Comparison of ENCODE assay signal across 35 cellular contexts in the genomic region with DNA sequence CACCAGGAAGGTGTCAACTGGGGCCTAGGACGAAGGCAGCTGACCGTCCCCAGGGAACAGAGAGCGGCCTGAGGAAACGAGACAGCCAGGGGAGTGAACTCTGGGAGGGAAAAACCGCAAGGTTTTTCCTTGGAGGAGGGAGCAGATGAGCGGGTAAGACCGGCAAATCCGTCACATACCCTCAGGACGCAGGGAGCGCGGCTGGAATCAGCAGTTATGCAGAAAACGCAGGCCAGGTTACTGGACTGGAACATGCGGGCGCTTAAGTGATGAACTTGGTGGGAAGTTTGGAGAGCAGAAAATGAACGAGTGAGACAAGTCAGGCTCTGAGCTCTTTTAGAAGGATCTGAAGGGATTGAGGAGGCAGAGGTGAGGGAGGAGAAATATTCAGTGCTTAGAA.
"Had no signal": no experiment of that assay in that cellular context is flagged by ENCODE, and none has a peak within 500 bp of the region (broad histone marks: within the 10 kb centered on the region; RNA-seq: fewer than 3 reads in every experiment).

No MANE protein-coding gene starts in this region.

- H3K27ac ChIP-seq: ascending aorta, cardiac muscle cell, VCaP had no signal

- ATAC-seq: activated CD8-positive, alpha-beta T cell treated with anti-CD3 and anti-CD28 coated beads for 36 hours; activated naive CD8-positive, alpha-beta T cell treated with anti-CD3 and anti-CD28 coated beads, Interleukin-2, amount 50 U/mL, for 24 hours had no signal

- H3K4me3 ChIP-seq: ascending aorta, cardiac muscle cell had no signal

- H3K9me3 ChIP-seq: ascending aorta had no signal

- H3K36me3 ChIP-seq: ascending aorta, cardiac muscle cell had no signal

- H3K4me1 ChIP-seq: ascending aorta had no signal

- H3K27me3 ChIP-seq: ascending aorta had no signal

- H3K36me3 Mint-ChIP-seq: activated CD4-positive, alpha-beta memory T cell treated with anti-CD3 and anti-CD28 coated beads for 36 hours; activated naive CD8-positive, alpha-beta T cell; activated naive CD8-positive, alpha-beta T cell treated with anti-CD3 and anti-CD28 coated beads, Interleukin-2, amount 10 ng/mL, durations not matched to agents 7 days and 5 days; brain had no signal

- H3K9me3 Mint-ChIP-seq: activated B cell treated with CpG ODN at 0.5 μM for 24 hours; activated CD4-positive, alpha-beta memory T cell treated with anti-CD3 and anti-CD28 coated beads for 36 hours; activated CD4-positive, alpha-beta T cell treated with anti-CD3 and anti-CD28 coated beads, Interleukin-2, amount 10 ng/mL, durations not matched to agents 24 days and 14 days; activated CD8-positive, alpha-beta T cell treated with anti-CD3 and anti-CD28 coated beads for 36 hours; activated naive CD8-positive, alpha-beta T cell treated with anti-CD3 and anti-CD28 coated beads, Interleukin-2, amount 10 ng/mL, durations not matched to agents 7 days and 5 days; activated naive CD8-positive, alpha-beta T cell treated with anti-CD3 and anti-CD28 coated beads, Interleukin-2, amount 50 U/mL, for 24 hours; activated T-cell treated with anti-CD3 and anti-CD28 coated beads, Interleukin-2, amount 50 U/mL, for 24 hours; activated T-helper 2 cell treated with anti-CD3 and anti-CD28 coated beads, Interferon-gamma antibody, Interleukin-2, Interleukin-4, amounts not matched to agents 10 μg/mL and 5 μg/mL and 100 μg/mL, durations not matched to agents 14 hours and 24 hours and 36 hours; central memory CD8-positive, alpha-beta T cell; T-helper 1 cell treated with Interleukin-12 subunit alpha and Interleukin-12 subunit beta and Interleukin-4 antibody, amounts not matched to agents 30 μg/mL and 1 μg/mL, for 36 hours; T-helper 2 cell treated with Interferon-gamma antibody and Interleukin-4, amounts not matched to agents 5 μg/mL and 100 μg/mL, for 36 hours had no signal

- H3K4me3 Mint-ChIP-seq: activated B cell treated with CpG ODN at 0.5 μM for 24 hours; activated CD4-positive, alpha-beta memory T cell treated with anti-CD3 and anti-CD28 coated beads for 36 hours; activated CD4-positive, alpha-beta T cell treated with anti-CD3 and anti-CD28 coated beads, Interleukin-2, amount 10 ng/mL, durations not matched to agents 24 days and 14 days; activated CD8-positive, alpha-beta T cell treated with anti-CD3 and anti-CD28 coated beads for 36 hours; activated naive CD8-positive, alpha-beta T cell; activated naive CD8-positive, alpha-beta T cell treated with anti-CD3 and anti-CD28 coated beads, Interleukin-2, amount 10 ng/mL, durations not matched to agents 7 days and 5 days; activated naive CD8-positive, alpha-beta T cell treated with anti-CD3 and anti-CD28 coated beads, Interleukin-2, amount 50 U/mL, for 24 hours; activated T-cell treated with anti-CD3 and anti-CD28 coated beads, Interleukin-2, amount 50 U/mL, for 24 hours; brain; central memory CD8-positive, alpha-beta T cell; T-helper 1 cell treated with Interleukin-12 subunit alpha and Interleukin-12 subunit beta and Interleukin-4 antibody, amounts not matched to agents 30 μg/mL and 1 μg/mL, for 36 hours; T-helper 2 cell treated with Interferon-gamma antibody and Interleukin-4, amounts not matched to agents 5 μg/mL and 100 μg/mL, for 36 hours had no signal

- H3K4me1 Mint-ChIP-seq: activated B cell treated with CpG ODN at 0.5 μM for 24 hours; activated CD4-positive, alpha-beta T cell treated with anti-CD3 and anti-CD28 coated beads, Interleukin-2, amount 10 ng/mL, durations not matched to agents 24 days and 14 days; activated naive CD8-positive, alpha-beta T cell treated with anti-CD3 and anti-CD28 coated beads, Interleukin-2, amount 10 ng/mL, durations not matched to agents 7 days and 5 days; activated naive CD8-positive, alpha-beta T cell treated with anti-CD3 and anti-CD28 coated beads, Interleukin-2, amount 50 U/mL, for 24 hours; central memory CD8-positive, alpha-beta T cell had no signal

- DNase-seq: activated B cell treated with CpG ODN at 0.5 μM for 24 hours; activated CD4-positive, alpha-beta memory T cell treated with anti-CD3 and anti-CD28 coated beads for 36 hours; activated CD4-positive, alpha-beta T cell treated with anti-CD3 and anti-CD28 coated beads for 4 hours; activated CD4-positive, alpha-beta T cell treated with anti-CD3 and anti-CD28 coated beads, Interleukin-2, amount 10 ng/mL, durations not matched to agents 24 days and 14 days; activated CD4-positive, alpha-beta T cell treated with anti-CD3 and anti-CD28 coated beads, Interleukin-2, amount 50 U/mL, for 1 hour; activated CD4-positive, alpha-beta T cell treated with anti-CD3 and anti-CD28 coated beads, Interleukin-2, amount 50 U/mL, for 4 hours; activated CD4-positive, CD25-positive, alpha-beta regulatory T cell treated with anti-CD3 and anti-CD28 coated beads, Interleukin-2, amount 50 U/mL, for 72 hours; activated CD8-positive, alpha-beta memory T cell treated with anti-CD3 and anti-CD28 coated beads, Interleukin-2, amount 50 U/mL, for 4 hours; activated CD8-positive, alpha-beta T cell treated with anti-CD3 and anti-CD28 coated beads for 36 hours; activated effector memory CD4-positive, alpha-beta T cell treated with Interleukin-2 at 50 U/mL for 16 hours; activated gamma-delta T cell; activated naive CD4-positive, alpha-beta T cell treated with anti-CD3 and anti-CD28 coated beads, Interleukin-2, amount 50 U/mL, for 16 hours; activated naive CD4-positive, alpha-beta T cell treated with Interleukin-2 at 50 U/mL for 16 hours; activated naive CD8-positive, alpha-beta T cell treated with anti-CD3 and anti-CD28 coated beads, Interleukin-2, amount 10 ng/mL, durations not matched to agents 7 days and 5 days; activated naive CD8-positive, alpha-beta T cell treated with anti-CD3 and anti-CD28 coated beads, Interleukin-2, amount 50 U/mL, for 24 hours; activated T-cell treated with anti-CD3 and anti-CD28 coated beads, Interleukin-2, amount 50 U/mL, for 24 hours; activated T-cell treated with anti-CD3 and anti-CD28 coated beads, Interleukin-2, amount 50 U/mL, for 48 hours; amygdala; anterior cingulate cortex; caudate nucleus; cerebellar nuclear complex; T-helper 1 cell; T-helper 2 cell; T-helper 9 cell had no signal

- FAIRE-seq: bronchial epithelial cell, TTC549 had no signal

- H3K27ac Mint-ChIP-seq: activated B cell treated with CpG ODN at 0.5 μM for 24 hours; activated CD4-positive, alpha-beta memory T cell treated with anti-CD3 and anti-CD28 coated beads for 36 hours; activated CD4-positive, alpha-beta T cell treated with anti-CD3 and anti-CD28 coated beads, Interleukin-2, amount 10 ng/mL, durations not matched to agents 24 days and 14 days; activated CD8-positive, alpha-beta T cell treated with anti-CD3 and anti-CD28 coated beads for 36 hours; activated naive CD8-positive, alpha-beta T cell; activated naive CD8-positive, alpha-beta T cell treated with anti-CD3 and anti-CD28 coated beads, Interleukin-2, amount 10 ng/mL, durations not matched to agents 7 days and 5 days; activated naive CD8-positive, alpha-beta T cell treated with anti-CD3 and anti-CD28 coated beads, Interleukin-2, amount 50 U/mL, for 24 hours; activated T-cell treated with anti-CD3 and anti-CD28 coated beads, Interleukin-2, amount 50 U/mL, for 24 hours; activated T-helper 2 cell treated with anti-CD3 and anti-CD28 coated beads, Interferon-gamma antibody, Interleukin-2, Interleukin-4, amounts not matched to agents 10 μg/mL and 5 μg/mL and 100 μg/mL, durations not matched to agents 14 hours and 24 hours and 36 hours; brain; T-helper 1 cell treated with Interleukin-12 subunit alpha and Interleukin-12 subunit beta and Interleukin-4 antibody, amounts not matched to agents 30 μg/mL and 1 μg/mL, for 36 hours; T-helper 2 cell treated with Interferon-gamma antibody and Interleukin-4, amounts not matched to agents 5 μg/mL and 100 μg/mL, for 36 hours had no signal
